ENCODE assay signal across 9 cellular contexts in the genomic region with DNA sequence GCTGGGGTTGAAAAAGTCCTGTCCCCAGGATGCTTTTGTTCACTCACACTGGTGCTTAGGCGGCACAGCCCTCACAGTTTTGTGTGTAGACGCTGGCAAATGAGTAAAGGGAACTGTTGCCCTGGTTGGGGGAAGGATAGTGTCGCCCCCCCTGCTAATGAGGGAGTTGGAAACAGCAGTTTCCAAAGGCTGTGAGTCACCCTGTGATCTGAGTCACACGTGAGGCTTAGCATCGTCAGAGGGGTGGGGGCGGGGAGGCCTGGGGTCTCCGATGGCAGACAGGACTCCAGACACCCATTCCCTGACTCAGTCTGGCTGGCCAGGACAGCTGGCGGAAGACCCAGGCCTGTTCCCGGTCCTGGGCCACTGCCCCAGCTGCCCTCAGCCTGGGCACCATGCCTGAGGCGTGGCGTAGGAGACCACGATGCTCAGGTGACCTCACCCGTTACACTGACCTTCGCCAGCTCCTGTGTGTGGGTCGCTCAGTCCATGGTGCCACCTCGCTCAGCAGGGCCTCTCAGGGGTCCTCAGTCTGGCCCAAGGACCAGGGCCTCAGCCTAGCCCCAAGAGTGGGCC. TPM values are rescaled to one million over a fixed set of nuclear protein-coding genes. Genes with fewer than 3 reads are reported as not detected.
DNase-seq lines count a peak whose midpoint lies in the region; ATAC-seq and TF ChIP-seq lines count a peak whose summit lies in the region.
"Had no signal": no experiment of that assay in that cellular context is flagged by ENCODE, and none has a peak within 500 bp of the region (broad histone marks: within the 10 kb centered on the region; RNA-seq: fewer than 3 reads in every experiment).

No MANE protein-coding gene starts in this region.

- H3K27ac Mint-ChIP-seq in activated CD4-positive, alpha-beta memory T cell treated with anti-CD3 and anti-CD28 coated beads for 36 hours = peak overlapping the region; percentile 82

- H3K4me3 Mint-ChIP-seq in activated CD4-positive, alpha-beta memory T cell treated with anti-CD3 and anti-CD28 coated beads for 36 hours = peak overlapping the region; percentile 28

- H3K27ac ChIP-seq in esophagus squamous epithelium = peak overlapping the region; percentile 89 to 97 (median 96)
- peak overlapping the region; percentile 80 for H3K27ac ChIP-seq in osteoblast (ENCODE audit: low read depth, low read length)

- H3K4me1 Mint-ChIP-seq in activated CD4-positive, alpha-beta memory T cell treated with anti-CD3 and anti-CD28 coated beads for 36 hours (ENCODE audit: low read depth) = peaks cover 55% of the 10 kb centered on the region

- DNase-seq in HFF-Myc (ENCODE audit: extremely low read depth, low read depth) (peak; percentile 60), esophagus squamous epithelium (lab: John Stamatoyannopoulos, UW) (no peak), osteoblast (ENCODE audit: insufficient read length, low spot score, missing footprints) (peak; percentile 97), ecto neural progenitor cell (ENCODE audit: low spot score) (no peak)
- DNase-seq in activated CD4-positive, alpha-beta memory T cell treated with anti-CD3 and anti-CD28 coated beads for 36 hours = peak; percentile 83

- POLR2A ChIA-PET in activated CD4-positive, alpha-beta memory T cell treated with anti-CD3 and anti-CD28 coated beads for 36 hours (lab: Charles Lee) = no interaction called here

- WGBS in esophagus squamous epithelium, 2 donors = 9% methylated on average over 3 of the region's 16 CpGs; no CpG with 5 or more reads in 1 of the 2 donors

- no peak for ATAC-seq in GM19023 (IDR thresholded peaks at IDR 0.05; ENCODE audit: unreplicated experiment)
- no peak for ATAC-seq in HG03354 (IDR thresholded peaks at IDR 0.05; ENCODE audit: poor library complexity, severe bottlenecking, unreplicated experiment)
- ATAC-seq in HG02885 (IDR thresholded peaks at IDR 0.05; ENCODE audit: poor library complexity, unreplicated experiment) = no peak

- H3K36me3 ChIP-seq in esophagus squamous epithelium = peaks cover 0 to 15% (median 12%) of the 10 kb centered on the region in 3 donors
- H3K36me3 ChIP-seq in osteoblast (ENCODE audit: insufficient read depth, low read length) = peaks cover 20% of the 10 kb centered on the region

- no peaks in the 10 kb centered on the region for H3K9me3 ChIP-seq in esophagus squamous epithelium
- no peaks in the 10 kb centered on the region for H3K9me3 ChIP-seq in osteoblast (ENCODE audit: low read depth, low read length)

- H3K27me3 ChIP-seq in esophagus squamous epithelium (no peaks in the 10 kb centered on the region), osteoblast (ENCODE audit: insufficient read depth, low read length) (no peaks in the 10 kb centered on the region)

- CTCF ChIA-PET in activated CD4-positive, alpha-beta memory T cell treated with anti-CD3 and anti-CD28 coated beads for 36 hours (lab: Charles Lee) = interaction anchor here (0.7 to 4.3 kb wide), 2 partner anchors 63 to 93 kb away, joined by 3 to 30 read pairs; no protein-coding TSS in a partner anchor

- no peak for TF ChIP-seq CTCF in HFF-Myc (IDR thresholded peaks at IDR 0.05; ENCODE audit: low read depth, low read length, missing control alignments)
- TF ChIP-seq CTCF in esophagus squamous epithelium (IDR thresholded peaks at IDR 0.05) = no peak
- no peak for TF ChIP-seq CTCF in osteoblast (IDR thresholded peaks at IDR 0.05; ENCODE audit: extremely low read depth, low read depth, low read length)

- H3K36me3 Mint-ChIP-seq in activated CD4-positive, alpha-beta memory T cell treated with anti-CD3 and anti-CD28 coated beads for 36 hours = peaks cover 13% of the 10 kb centered on the region

- no peaks in the 10 kb centered on the region for H3K27me3 Mint-ChIP-seq in activated CD4-positive, alpha-beta memory T cell treated with anti-CD3 and anti-CD28 coated beads for 36 hours

- peaks cover 2% of the 10 kb centered on the region for H4K20me1 ChIP-seq in osteoblast (ENCODE audit: insufficient read depth, low read length)

- peaks cover 12% of the 10 kb centered on the region for H3K79me2 ChIP-seq in osteoblast (ENCODE audit: insufficient read depth, low read length)

- H2AFZ ChIP-seq in osteoblast (ENCODE audit: low read length) = no peak overlapping the region

- no peak overlapping the region for H3K4me3 ChIP-seq in HFF-Myc (replicated peaks; ENCODE audit: low read depth, low read length)
- peak overlapping the region in 1 of 4 donors; percentile 89 for H3K4me3 ChIP-seq in esophagus squamous epithelium
- peak overlapping the region; percentile 47 for H3K4me3 ChIP-seq in osteoblast (ENCODE audit: insufficient read depth, low read length)

- no peaks in the 10 kb centered on the region for H3K9me3 Mint-ChIP-seq in activated CD4-positive, alpha-beta memory T cell treated with anti-CD3 and anti-CD28 coated beads for 36 hours

- peaks cover 42 to 87% (median 75%) of the 10 kb centered on the region in 3 donors for H3K4me1 ChIP-seq in esophagus squamous epithelium
- H3K4me1 ChIP-seq in osteoblast (ENCODE audit: insufficient read depth, low read length) = peaks cover 65% of the 10 kb centered on the region

- TF ChIP-seq POLR2A in esophagus squamous epithelium (IDR thresholded peaks at IDR 0.05) = no peak

- H3K4me2 ChIP-seq in osteoblast (ENCODE audit: insufficient read depth, low read length) = peak overlapping the region; percentile 66

- intact Hi-C loops in activated CD4-positive, alpha-beta memory T cell treated with anti-CD3 and anti-CD28 coated beads for 36 hours (cut with micrococcal nuclease) = no loop called here
- intact Hi-C loops in esophagus squamous epithelium (cut with DNase I) = loop anchor here (10.0 kb wide), 1 partner anchor 82 kb away; a partner anchor contains a TSS

RNA-seq across cellular contexts. Expression of a gene that starts 2.9 kb away (rescaled TPM):
- total RNA-seq in activated CD4-positive, alpha-beta memory T cell treated with anti-CD3 and anti-CD28 coated beads for 36 hours = 10 to 100 TPM; 11.5 to 12.0 TPM
- total RNA-seq in esophagus squamous epithelium (10 to 100 TPM in 1 of 4 donors, 1 to 10 TPM in 3; 3.5 to 16.6 (median 6.5) TPM), osteoblast (12.7 and 16.5 TPM in 2 replicates)

RNA-seq across cellular contexts. Expression of a gene that starts 34.4 kb away (rescaled TPM):
- under 1 TPM in 1 of 2 experiments, not detected in 1; 0.12 TPM for total RNA-seq in activated CD4-positive, alpha-beta memory T cell treated with anti-CD3 and anti-CD28 coated beads for 36 hours
- total RNA-seq in esophagus squamous epithelium (under 1 TPM in 3 of 4 donors, not detected in 1; 0.09 to 0.57 (median 0.44) TPM), osteoblast (under 0.01 TPM in 1 of 2 replicates, not detected in the other)
- total RNA-seq: NCI-H460 had no signal

Comparison
In these comparisons a context has a peak if more than half of its experiments do, and no peak if none do; other contexts are left out.
1. DNase-seq: peak in HFF-Myc (single experiment), activated CD4-positive, alpha-beta memory T cell treated with anti-CD3 and anti-CD28 coated beads for 36 hours (single experiment) and osteoblast (single experiment); none in esophagus squamous epithelium (single experiment) and ecto neural progenitor cell (single experiment).